Comparison of ENCODE assay signal across 18 cellular contexts in the genomic region with DNA sequence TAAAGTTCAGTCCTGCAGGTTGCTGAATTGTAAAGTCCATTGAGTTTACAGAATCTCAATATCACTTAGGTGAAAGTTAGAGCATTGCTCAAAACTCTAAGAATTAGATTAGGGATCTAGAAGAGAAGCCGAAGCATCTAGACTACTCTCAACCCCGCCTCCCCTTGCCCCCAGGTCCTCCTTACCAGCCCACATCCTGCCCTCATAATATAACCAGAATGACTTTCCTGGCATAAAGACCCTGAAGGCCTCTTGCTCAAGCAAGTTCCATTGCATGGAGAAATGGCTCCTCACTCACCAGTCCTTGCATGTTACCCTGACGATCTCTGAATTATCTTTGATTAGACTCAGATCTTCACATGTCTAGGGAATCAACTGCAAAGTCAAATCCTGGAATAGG.
DNase-seq lines count a peak whose midpoint lies in the region; ATAC-seq and TF ChIP-seq lines count a peak whose summit lies in the region.
"Had no signal": no experiment of that assay in that cellular context is flagged by ENCODE, and none has a peak within 500 bp of the region (broad histone marks: within the 10 kb centered on the region; RNA-seq: fewer than 3 reads in every experiment).

No MANE protein-coding gene starts in this region.

- no peaks in the 10 kb centered on the region for H3K4me1 ChIP-seq in DND-41 (ENCODE audit: insufficient read depth, low read length)
- H3K4me1 ChIP-seq: BE2C; BLaER1 treated with 17β-estradiol and CSF1 and Interleukin-3, amounts not matched to agents 10 nM and 100 nM; HAP-1 had no signal

- peak; percentile 3 for DNase-seq in activated effector memory CD4-positive, alpha-beta T cell treated with anti-CD3 and anti-CD28 coated beads, Interleukin-2, amount 50 U/mL, for 16 hours
- DNase-seq in activated effector memory CD4-positive, alpha-beta T cell treated with Interleukin-2 at 50 U/mL for 16 hours = no peak
- no peak for DNase-seq in DND-41
- DNase-seq in NCI-H226 = peak; percentile 22
- no peak for DNase-seq in NCI-H1105 treated with DMSO at 0.1 percent for 48 hours (lab: John Stamatoyannopoulos, UW)
- DNase-seq: AML-193; BE2C; CD4-positive, alpha-beta T cell; CD8-positive, alpha-beta memory T cell; DMS 273 treated with DMSO at 0.1 percent for 48 hours; DMS79; GF-D8; GOT3; HFFc6 had no signal

- H3K36me3 ChIP-seq in DND-41 (ENCODE audit: insufficient read depth, low read length) = no peaks in the 10 kb centered on the region
- H3K36me3 ChIP-seq: BE2C; BLaER1 treated with 17β-estradiol and CSF1 and Interleukin-3, amounts not matched to agents 10 nM and 100 nM; HAP-1 had no signal

- TF ChIP-seq CTCF in DND-41 (IDR thresholded peaks at IDR 0.05; ENCODE audit: borderline replicate concordance, extremely low read depth, low read length, poor library complexity, severe bottlenecking) = no peak

- H3K4me2 ChIP-seq in DND-41 (ENCODE audit: insufficient read depth, low read length) = no peak overlapping the region
- H3K4me2 ChIP-seq: BLaER1 treated with 17β-estradiol and CSF1 and Interleukin-3, amounts not matched to agents 10 nM and 100 nM had no signal

- no peak overlapping the region for H3K4me3 ChIP-seq in DND-41 (ENCODE audit: low read depth in 1 of 2, low read length in 2 of 2)
- H3K4me3 ChIP-seq: BLaER1 treated with 17β-estradiol and CSF1 and Interleukin-3, amounts not matched to agents 10 nM and 100 nM; HAP-1 had no signal

- H3K79me2 ChIP-seq in DND-41 (ENCODE audit: insufficient read depth, low read length) = no peaks in the 10 kb centered on the region

- H4K20me1 ChIP-seq in DND-41 (ENCODE audit: insufficient read depth, low read length) = no peaks in the 10 kb centered on the region
- H4K20me1 ChIP-seq: BLaER1 treated with 17β-estradiol and CSF1 and Interleukin-3, amounts not matched to agents 10 nM and 100 nM had no signal

- H3K9me3 ChIP-seq in DND-41 (ENCODE audit: insufficient read depth, low read length, severe bottlenecking) = no peaks in the 10 kb centered on the region
- H3K9me3 ChIP-seq: BE2C, HAP-1 had no signal

- no peaks in the 10 kb centered on the region for H3K27me3 ChIP-seq in DND-41 (ENCODE audit: insufficient read depth, low read length, poor library complexity)
- H3K27me3 ChIP-seq: BE2C; BLaER1 treated with 17β-estradiol and CSF1 and Interleukin-3, amounts not matched to agents 10 nM and 100 nM had no signal

- no peak overlapping the region for H3K27ac ChIP-seq in DND-41 (ENCODE audit: low read length)
- H3K27ac ChIP-seq: 22Rv1; BLaER1 treated with 17β-estradiol and CSF1 and Interleukin-3, amounts not matched to agents 10 nM and 100 nM had no signal

- no peak overlapping the region for H3K9ac ChIP-seq in DND-41 (ENCODE audit: low read depth, low read length)
- H3K9ac ChIP-seq: BLaER1 treated with 17β-estradiol and CSF1 and Interleukin-3, amounts not matched to agents 10 nM and 100 nM had no signal

- ATAC-seq in DND-41 (ENCODE audit: insufficient read depth, low read depth) = peak; percentile 58; the same call in 1 of the 3 replicates
- no peak for ATAC-seq in GM18498 (IDR thresholded peaks at IDR 0.05; ENCODE audit: unreplicated experiment)

- no peak overlapping the region for H2AFZ ChIP-seq in DND-41 (ENCODE audit: low read depth, low read length)

Comparison
In these comparisons a context has a peak if more than half of its experiments do, and no peak if none do; other contexts are left out.
1. DNase-seq: peak in activated effector memory CD4-positive, alpha-beta T cell treated with anti-CD3 and anti-CD28 coated beads, Interleukin-2, amount 50 U/mL, for 16 hours (single experiment) and NCI-H226 (single experiment); none in activated effector memory CD4-positive, alpha-beta T cell treated with Interleukin-2 at 50 U/mL for 16 hours (single experiment), DND-41 (single experiment) and NCI-H1105 treated with DMSO at 0.1 percent for 48 hours (single experiment).